8 cellular contexts compared by ENCODE assay signal in the genomic region with DNA sequence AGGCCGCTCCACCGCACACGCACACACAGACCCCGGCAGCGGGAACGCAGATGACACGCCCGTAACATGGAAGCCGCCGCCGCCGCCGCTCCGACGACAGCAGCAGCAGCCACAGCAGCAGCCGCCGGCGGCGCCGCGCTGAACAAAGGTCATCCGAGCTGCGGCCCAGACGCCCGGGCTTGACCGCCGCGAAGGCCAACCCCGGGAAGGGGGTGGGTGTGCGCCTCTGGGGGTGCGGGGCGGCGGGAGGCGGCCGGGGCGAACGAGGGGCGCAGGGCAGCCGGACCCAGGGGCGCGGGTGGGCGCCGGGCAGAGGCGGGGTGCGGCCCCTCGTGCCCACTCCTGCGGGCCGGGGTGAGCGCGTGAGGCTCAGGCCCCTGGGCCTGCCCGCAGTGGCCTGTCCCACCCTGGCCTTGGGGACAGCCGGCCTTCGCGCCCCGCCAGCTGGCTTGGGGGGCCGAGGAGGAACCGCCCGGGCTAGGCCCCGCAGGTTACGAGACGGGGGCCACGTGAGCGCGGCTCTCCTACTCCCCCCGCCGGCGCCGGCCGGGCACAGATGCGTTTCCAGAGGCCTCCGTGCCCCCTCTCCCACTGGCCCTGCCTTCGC. TPM values are rescaled to one million over a fixed set of nuclear protein-coding genes. Genes with fewer than 3 reads are reported as not detected.
DNase-seq lines count a peak whose midpoint lies in the region; ATAC-seq and TF ChIP-seq lines count a peak whose summit lies in the region.

No MANE protein-coding gene starts in this region.

- no peak overlapping the region for H3K27ac Mint-ChIP-seq in activated T-cell treated with anti-CD3 and anti-CD28 coated beads, Interleukin-2, amount 50 U/mL, for 24 hours
- H3K27ac Mint-ChIP-seq in neural crest cell (ENCODE audit: unreplicated experiment), result peak overlapping the region; percentile 88

- peak overlapping the region; percentile 45 for H3K4me3 ChIP-seq in fibroblast of villous mesenchyme (ENCODE audit: low read depth, low read length)
- H3K4me3 ChIP-seq in aorta (ENCODE audit: low read length in 2 of 2), result peak overlapping the region; percentile 29 to 74

- peaks cover 79% of the 10 kb centered on the region for H3K27me3 Mint-ChIP-seq in activated T-cell treated with anti-CD3 and anti-CD28 coated beads, Interleukin-2, amount 50 U/mL, for 24 hours
- H3K27me3 Mint-ChIP-seq in neural crest cell (ENCODE audit: low read depth), result no peaks in the 10 kb centered on the region

- intact Hi-C loops in aorta (cut with DNase I), result loop anchor here in 1 of 2 donors (5.0 kb wide), 1 partner anchor 194 kb away; no protein-coding TSS in a partner anchor

- H3K9me3 Mint-ChIP-seq in activated T-cell treated with anti-CD3 and anti-CD28 coated beads, Interleukin-2, amount 50 U/mL, for 24 hours, result no peaks in the 10 kb centered on the region
- peaks cover 5% of the 10 kb centered on the region for H3K9me3 Mint-ChIP-seq in neural crest cell

- H3K36me3 ChIP-seq in aorta (ENCODE audit: control insufficient read depth in 1 of 2, insufficient read depth in 2 of 2, low read length in 1 of 2), result peaks cover 0 to 2% of the 10 kb centered on the region in 2 donors

- peak overlapping the region; percentile 97 to 100 for H3K27ac ChIP-seq in aorta (ENCODE audit: low read depth in 1 of 2, low read length in 2 of 2)

- TF ChIP-seq RAD21 in Ishikawa (IDR thresholded peaks at IDR 0.05; ENCODE audit: low read depth), result no peak

- TF ChIP-seq CTCF in fibroblast of villous mesenchyme (IDR thresholded peaks at IDR 0.05; ENCODE audit: insufficient read depth, low read depth, low read length) (no peak), neural crest cell (conservative IDR thresholded peaks at IDR 0.05) (no peak)

- peaks cover 7% of the 10 kb centered on the region for H3K4me1 Mint-ChIP-seq in activated T-cell treated with anti-CD3 and anti-CD28 coated beads, Interleukin-2, amount 50 U/mL, for 24 hours (ENCODE audit: low read depth)
- H3K4me1 Mint-ChIP-seq in neural crest cell, result peaks cover 84% of the 10 kb centered on the region

- no peaks in the 10 kb centered on the region for H3K27me3 ChIP-seq in aorta (ENCODE audit: control insufficient read depth in 1 of 2, insufficient read depth in 2 of 2, low read length in 1 of 2)

- no peak for TF ChIP-seq EP300 in Ishikawa (IDR thresholded peaks at IDR 0.05; ENCODE audit: borderline replicate concordance)

- DNase-seq in NCI-H748 (lab: John Stamatoyannopoulos, UW; ENCODE audit: unreplicated experiment) (peak; percentile 78), NCI-H748 treated with DMSO at 0.1 percent for 48 hours (lab: John Stamatoyannopoulos, UW) (no peak), fibroblast of villous mesenchyme (ENCODE audit: low read depth) (peak; percentile 55), neural crest cell (ENCODE audit: low read depth, low spot score) (peak; percentile 46), aorta (peak; percentile 80 to 86), SHP77 treated with DMSO at 0.1 percent for 48 hours (lab: John Stamatoyannopoulos, UW) (no peak)
- DNase-seq in activated T-cell treated with anti-CD3 and anti-CD28 coated beads, Interleukin-2, amount 50 U/mL, for 24 hours, result peak; percentile 63

- ATAC-seq in aorta (ENCODE audit: low FRiP score), result peak; percentile 68

- H3K36me3 Mint-ChIP-seq in activated T-cell treated with anti-CD3 and anti-CD28 coated beads, Interleukin-2, amount 50 U/mL, for 24 hours (ENCODE audit: low read depth), result peaks cover 2% of the 10 kb centered on the region
- peaks cover 28% of the 10 kb centered on the region for H3K36me3 Mint-ChIP-seq in neural crest cell (ENCODE audit: low read depth)

- no peaks in the 10 kb centered on the region for H3K9me3 ChIP-seq in aorta (ENCODE audit: control insufficient read depth, low read length)

- peaks cover 2 to 15% of the 10 kb centered on the region in 2 donors for H3K4me1 ChIP-seq in aorta (ENCODE audit: control insufficient read depth in 1 of 2, insufficient read depth in 2 of 2, low read length in 2 of 2)

- H3K4me3 Mint-ChIP-seq in activated T-cell treated with anti-CD3 and anti-CD28 coated beads, Interleukin-2, amount 50 U/mL, for 24 hours, result peak overlapping the region; percentile 63
- peak overlapping the region; percentile 70 for H3K4me3 Mint-ChIP-seq in neural crest cell

- WGBS in aorta, 2 donors, result 1% methylated on average over 44 to 72 of the region's 72 CpGs

TF ChIP-seq in Ishikawa, 13 proteins besides CTCF, POLR2A, EP300 and RAD21:
- TF ChIP-seq NFIC (IDR thresholded peaks at IDR 0.05) (no peak), ZBTB7A (IDR thresholded peaks at IDR 0.05; ENCODE audit: low read depth) (no peak), MAX (IDR thresholded peaks at IDR 0.05) (no peak; the same call in 1 of the 2 replicates), TEAD4 (IDR thresholded peaks at IDR 0.05) (no peak), TCF12 (IDR thresholded peaks at IDR 0.05; ENCODE audit: low read depth) (no peak), YY1 (IDR thresholded peaks at IDR 0.05; ENCODE audit: low read depth) (0 out of 2 replicates have a peak, but pooled peaks have one; percentile 10), TAF1 (IDR thresholded peaks at IDR 0.05; ENCODE audit: low read depth) (0 out of 2 replicates have a peak, but pooled peaks have one; percentile 18)
- TF ChIP-seq, protein P1, sequence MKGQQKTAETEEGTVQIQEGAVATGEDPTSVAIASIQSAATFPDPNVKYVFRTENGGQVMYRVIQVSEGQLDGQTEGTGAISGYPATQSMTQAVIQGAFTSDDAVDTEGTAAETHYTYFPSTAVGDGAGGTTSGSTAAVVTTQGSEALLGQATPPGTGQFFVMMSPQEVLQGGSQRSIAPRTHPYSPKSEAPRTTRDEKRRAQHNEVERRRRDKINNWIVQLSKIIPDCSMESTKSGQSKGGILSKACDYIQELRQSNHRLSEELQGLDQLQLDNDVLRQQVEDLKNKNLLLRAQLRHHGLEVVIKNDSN (IDR thresholded peaks at IDR 0.05), result peak; percentile 25; the same call in 1 of the 2 replicates
TF ChIP-seq in Ishikawa: peak in this region for 3.

RNA-seq across cellular contexts. Expression of gene ZNF532, which starts 1.0 kb away (rescaled TPM):
- total RNA-seq in fibroblast of villous mesenchyme (45.1 and 45.8 TPM in 2 replicates), neural crest cell (171 and 180 TPM in 2 replicates), aorta (100 to 1,000 TPM; 183 to 194 TPM)
- polyA plus RNA-seq in aorta, result 10 to 100 TPM; 19.3 to 43.4 TPM

Comparison
In these comparisons a context has a peak if more than half of its experiments do, and no peak if none do; other contexts are left out.
1. DNase-seq: peak in NCI-H748 (single experiment), activated T-cell treated with anti-CD3 and anti-CD28 coated beads, Interleukin-2, amount 50 U/mL, for 24 hours (single experiment), fibroblast of villous mesenchyme (single experiment), neural crest cell (single experiment) and aorta (2 of 2); none in NCI-H748 treated with DMSO at 0.1 percent for 48 hours (single experiment) and SHP77 treated with DMSO at 0.1 percent for 48 hours (single experiment).